26 cellular contexts compared by ENCODE assay signal in genomic region chr17:73423159-73423715, GRCh38.
"Had no signal": no experiment of that assay in that cellular context is flagged by ENCODE, and none has a peak within 500 bp of the region (broad histone marks: within the 10 kb centered on the region; RNA-seq: fewer than 3 reads in every experiment).

No MANE protein-coding gene starts in this region.

- H3K4me3 Mint-ChIP-seq: effector memory CD8-positive, alpha-beta T cell; immature natural killer cell; mesothelial cell of epicardium; natural killer cell treated with Interleukin-12 subunit alpha and Interleukin-12 subunit beta and Interleukin-15 and Interleukin-18, amount 100 ng/mL, for 72 hours; neural crest cell; stimulated activated effector memory CD8-positive, alpha-beta T cell treated with anti-CD3 and anti-CD28 coated beads, Interleukin-12 subunit alpha, Interleukin-12 subunit beta, amount 100 ng/mL, for 72 hours had no signal

- H3K27me3 Mint-ChIP-seq: naive B cell; natural killer cell treated with Interleukin-12 subunit alpha and Interleukin-12 subunit beta and Interleukin-15 and Interleukin-18, amount 100 ng/mL, for 72 hours had no signal

- H3K36me3 Mint-ChIP-seq: immature natural killer cell; natural killer cell treated with Interleukin-12 subunit alpha and Interleukin-12 subunit beta and Interleukin-15 and Interleukin-18, amount 100 ng/mL, for 72 hours; stimulated activated effector memory CD8-positive, alpha-beta T cell treated with anti-CD3 and anti-CD28 coated beads, Interleukin-12 subunit alpha, Interleukin-12 subunit beta, amount 100 ng/mL, for 72 hours had no signal

- H3K27ac ChIP-seq: esophagus squamous epithelium, neutrophil, psoas muscle, stomach, thyroid gland had no signal

- H3K27me3 ChIP-seq: esophagus squamous epithelium, neutrophil, stomach, thyroid gland had no signal

- H3K9me3 Mint-ChIP-seq: effector memory CD8-positive, alpha-beta T cell; mesothelial cell of epicardium; naive B cell; natural killer cell treated with Interleukin-12 subunit alpha and Interleukin-12 subunit beta and Interleukin-15 and Interleukin-18, amount 100 ng/mL, for 72 hours; neural crest cell; stimulated activated effector memory CD8-positive, alpha-beta T cell treated with anti-CD3 and anti-CD28 coated beads, Interleukin-12 subunit alpha, Interleukin-12 subunit beta, amount 100 ng/mL, for 72 hours had no signal

- H3K4me1 ChIP-seq: esophagus squamous epithelium, psoas muscle, stomach, thyroid gland had no signal

- H3K4me3 ChIP-seq: esophagus squamous epithelium, mucosa of descending colon, psoas muscle, smooth muscle cell, stomach, thyroid gland had no signal

- DNase-seq: cerebellar nuclear complex; cortex of kidney; effector memory CD8-positive, alpha-beta T cell; erythroblast; esophagus squamous epithelium; hypothalamus; immature natural killer cell; islet precursor cell; mesenchymal stem cell; mucosa of descending colon; naive B cell; psoas muscle; stimulated activated CD4-positive, alpha-beta T cell treated with anti-CD3 and anti-CD28 coated beads, Interleukin-2, amount 100 ng/mL, for 24 hours; stimulated activated CD4-positive, alpha-beta T cell treated with anti-CD3 and anti-CD28 coated beads, Interleukin-4, amount 100 ng/mL, for 24 hours; stimulated activated naive CD4-positive, alpha-beta T cell treated with Interleukin-2 at 50 U/mL for 16 hours; stomach; thyroid gland had no signal

- ATAC-seq: effector memory CD8-positive, alpha-beta T cell; mucosa of descending colon; natural killer cell treated with Interleukin-12 subunit alpha and Interleukin-12 subunit beta and Interleukin-15 and Interleukin-18, amount 100 ng/mL, for 72 hours; psoas muscle; right cardiac atrium; stimulated activated effector memory CD8-positive, alpha-beta T cell treated with anti-CD3 and anti-CD28 coated beads, Interleukin-12 subunit alpha, Interleukin-12 subunit beta, amount 100 ng/mL, for 72 hours had no signal

- H3K4me1 Mint-ChIP-seq: immature natural killer cell; naive B cell; stimulated activated effector memory CD8-positive, alpha-beta T cell treated with anti-CD3 and anti-CD28 coated beads, Interleukin-12 subunit alpha, Interleukin-12 subunit beta, amount 100 ng/mL, for 72 hours had no signal

- H3K4me2 ChIP-seq: smooth muscle cell had no signal

- FAIRE-seq: endometrium, frontal cortex had no signal

- H3K27ac Mint-ChIP-seq: effector memory CD8-positive, alpha-beta T cell; immature natural killer cell; mesothelial cell of epicardium; naive B cell; natural killer cell treated with Interleukin-12 subunit alpha and Interleukin-12 subunit beta and Interleukin-15 and Interleukin-18, amount 100 ng/mL, for 72 hours; stimulated activated effector memory CD8-positive, alpha-beta T cell treated with anti-CD3 and anti-CD28 coated beads, Interleukin-12 subunit alpha, Interleukin-12 subunit beta, amount 100 ng/mL, for 72 hours had no signal

- H3K9me3 ChIP-seq: esophagus squamous epithelium, mucosa of descending colon, neutrophil, psoas muscle, stomach, thyroid gland had no signal

- H3K36me3 ChIP-seq: neutrophil, thyroid gland had no signal
